Comparison of ENCODE assay signal across 1 cellular context in the genomic region with DNA sequence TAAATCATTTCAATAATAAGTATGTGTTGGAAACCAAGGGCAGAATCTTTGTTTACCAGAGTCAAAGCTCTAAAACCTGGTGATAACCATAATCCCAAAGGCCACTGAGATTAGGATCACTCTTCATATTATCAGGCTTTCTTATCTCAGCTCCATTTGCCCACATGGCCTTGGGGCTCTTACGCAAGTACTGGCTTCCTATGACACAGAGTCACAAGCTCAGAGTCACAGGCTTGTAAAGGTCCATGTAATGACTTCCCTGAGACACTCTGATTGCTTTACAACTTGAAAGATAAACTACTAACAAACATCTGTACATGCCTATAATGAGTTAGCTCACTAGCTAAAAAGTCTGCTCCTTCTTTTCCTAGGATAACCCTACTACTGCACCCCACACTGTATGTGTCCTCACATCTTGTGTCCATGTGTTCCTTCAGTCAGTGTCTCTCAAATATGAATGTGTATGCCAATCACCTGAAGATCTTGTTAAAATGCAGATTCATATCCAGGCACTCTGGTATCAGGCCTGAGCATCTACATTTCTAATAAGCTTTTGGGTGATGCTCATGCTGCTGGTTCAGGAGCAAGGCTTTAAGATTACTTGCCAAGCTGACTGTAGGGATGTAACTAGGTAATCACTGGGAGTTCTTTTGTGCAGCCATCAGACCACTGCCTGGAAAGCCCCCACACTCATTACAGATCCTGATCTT.
A peak's percentile ranks its signal among the peaks of the same experiment; 100 is the strongest.
TF ChIP-seq lines count a peak whose summit lies in the region.

No MANE protein-coding gene starts in this region.

TF ChIP-seq in HEK293, 187 proteins besides CTCF, POLR2A, EP300 and RAD21 (continues in another document):
- TF ChIP-seq, protein P1, sequence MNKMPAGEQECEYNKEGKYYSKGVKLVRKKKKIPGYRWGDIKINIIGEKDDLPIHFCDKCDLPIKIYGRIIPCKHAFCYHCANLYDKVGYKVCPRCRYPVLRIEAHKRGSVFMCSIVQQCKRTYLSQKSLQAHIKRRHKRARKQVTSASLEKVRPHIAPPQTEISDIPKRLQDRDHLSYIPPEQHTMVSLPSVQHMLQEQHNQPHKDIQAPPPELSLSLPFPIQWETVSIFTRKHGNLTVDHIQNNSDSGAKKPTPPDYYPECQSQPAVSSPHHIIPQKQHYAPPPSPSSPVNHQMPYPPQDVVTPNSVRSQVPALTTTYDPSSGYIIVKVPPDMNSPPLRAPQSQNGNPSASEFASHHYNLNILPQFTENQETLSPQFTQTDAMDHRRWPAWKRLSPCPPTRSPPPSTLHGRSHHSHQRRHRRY (tag by site-specific recombination; IDR thresholded peaks at IDR 0.05) = no peak
- no peak for TF ChIP-seq ZNF76 (tag by site-specific recombination; IDR thresholded peaks at IDR 0.05; ENCODE audit: borderline replicate concordance, low read depth)
- no peak for TF ChIP-seq ZNF621 (tag by site-specific recombination; IDR thresholded peaks at IDR 0.05)
- TF ChIP-seq KLF7 (tag by site-specific recombination; IDR thresholded peaks at IDR 0.05; ENCODE audit: borderline replicate concordance) = no peak
- no peak for TF ChIP-seq ZNF248 (tag by site-specific recombination; IDR thresholded peaks at IDR 0.05)
- no peak for TF ChIP-seq SP2 (tag by site-specific recombination; IDR thresholded peaks at IDR 0.05)
- no peak; the same call in 1 of the 2 replicates for TF ChIP-seq ZNF335 (tag by site-specific recombination; conservative IDR thresholded peaks at IDR 0.05)
- no peak for TF ChIP-seq ZNF777 (tag by site-specific recombination; IDR thresholded peaks at IDR 0.05; ENCODE audit: borderline replicate concordance)
- TF ChIP-seq ZNF768 (tag by site-specific recombination; IDR thresholded peaks at IDR 0.05) = no peak
- no peak for TF ChIP-seq ZNF776 (tag by site-specific recombination; IDR thresholded peaks at IDR 0.05; ENCODE audit: borderline replicate concordance)
- no peak for TF ChIP-seq ZNF157 (tag by site-specific recombination; IDR thresholded peaks at IDR 0.05)
- TF ChIP-seq KLF16 (tag by site-specific recombination; IDR thresholded peaks at IDR 0.05) = no peak
- TF ChIP-seq ZNF175 (tag by site-specific recombination; IDR thresholded peaks at IDR 0.05) = no peak
- no peak for TF ChIP-seq ZNF624 (tag by site-specific recombination; IDR thresholded peaks at IDR 0.05)
- TF ChIP-seq MEIS1 (CRISPR knock-in tag; IDR thresholded peaks at IDR 0.05; ENCODE audit: borderline replicate concordance) = no peak
- TF ChIP-seq, protein P2, sequence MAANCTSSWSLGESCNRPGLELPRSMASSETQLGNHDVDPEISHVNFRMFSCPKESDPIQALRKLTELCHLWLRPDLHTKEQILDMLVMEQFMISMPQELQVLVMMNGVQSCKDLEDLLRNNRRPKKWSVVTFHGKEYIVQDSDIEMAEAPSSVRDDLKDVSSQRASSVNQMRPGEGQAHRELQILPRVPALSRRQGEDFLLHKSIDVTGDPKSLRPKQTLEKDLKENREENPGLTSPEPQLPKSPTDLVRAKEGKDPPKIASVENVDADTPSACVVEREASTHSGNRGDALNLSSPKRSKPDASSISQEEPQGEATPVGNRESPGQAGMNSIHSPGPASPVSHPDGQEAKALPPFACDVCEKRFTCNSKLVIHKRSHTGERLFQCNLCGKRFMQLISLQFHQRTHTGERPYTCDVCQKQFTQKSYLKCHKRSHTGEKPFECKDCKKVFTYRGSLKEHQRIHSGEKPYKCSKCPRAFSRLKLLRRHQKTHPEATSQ (tag by site-specific recombination; IDR thresholded peaks at IDR 0.05) = no peak
- TF ChIP-seq, protein P3, sequence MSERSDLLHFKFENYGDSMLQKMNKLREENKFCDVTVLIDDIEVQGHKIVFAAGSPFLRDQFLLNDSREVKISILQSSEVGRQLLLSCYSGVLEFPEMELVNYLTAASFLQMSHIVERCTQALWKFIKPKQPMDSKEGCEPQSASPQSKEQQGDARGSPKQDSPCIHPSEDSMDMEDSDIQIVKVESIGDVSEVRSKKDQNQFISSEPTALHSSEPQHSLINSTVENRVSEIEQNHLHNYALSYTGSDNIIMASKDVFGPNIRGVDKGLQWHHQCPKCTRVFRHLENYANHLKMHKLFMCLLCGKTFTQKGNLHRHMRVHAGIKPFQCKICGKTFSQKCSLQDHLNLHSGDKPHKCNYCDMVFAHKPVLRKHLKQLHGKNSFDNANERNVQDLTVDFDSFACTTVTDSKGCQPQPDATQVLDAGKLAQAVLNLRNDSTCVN (tag by site-specific recombination; optimal IDR thresholded peaks at IDR 0.05) = no peak
- no peak for TF ChIP-seq ZNF221 (tag by site-specific recombination; IDR thresholded peaks at IDR 0.05; ENCODE audit: borderline replicate concordance)
- peak; percentile 80; the same call in 1 of the 2 replicates for TF ChIP-seq MYNN (tag by site-specific recombination; IDR thresholded peaks at IDR 0.05; ENCODE audit: borderline replicate concordance)
- TF ChIP-seq ZNF2 (tag by site-specific recombination; IDR thresholded peaks at IDR 0.05) = no peak
- TF ChIP-seq, protein P4, sequence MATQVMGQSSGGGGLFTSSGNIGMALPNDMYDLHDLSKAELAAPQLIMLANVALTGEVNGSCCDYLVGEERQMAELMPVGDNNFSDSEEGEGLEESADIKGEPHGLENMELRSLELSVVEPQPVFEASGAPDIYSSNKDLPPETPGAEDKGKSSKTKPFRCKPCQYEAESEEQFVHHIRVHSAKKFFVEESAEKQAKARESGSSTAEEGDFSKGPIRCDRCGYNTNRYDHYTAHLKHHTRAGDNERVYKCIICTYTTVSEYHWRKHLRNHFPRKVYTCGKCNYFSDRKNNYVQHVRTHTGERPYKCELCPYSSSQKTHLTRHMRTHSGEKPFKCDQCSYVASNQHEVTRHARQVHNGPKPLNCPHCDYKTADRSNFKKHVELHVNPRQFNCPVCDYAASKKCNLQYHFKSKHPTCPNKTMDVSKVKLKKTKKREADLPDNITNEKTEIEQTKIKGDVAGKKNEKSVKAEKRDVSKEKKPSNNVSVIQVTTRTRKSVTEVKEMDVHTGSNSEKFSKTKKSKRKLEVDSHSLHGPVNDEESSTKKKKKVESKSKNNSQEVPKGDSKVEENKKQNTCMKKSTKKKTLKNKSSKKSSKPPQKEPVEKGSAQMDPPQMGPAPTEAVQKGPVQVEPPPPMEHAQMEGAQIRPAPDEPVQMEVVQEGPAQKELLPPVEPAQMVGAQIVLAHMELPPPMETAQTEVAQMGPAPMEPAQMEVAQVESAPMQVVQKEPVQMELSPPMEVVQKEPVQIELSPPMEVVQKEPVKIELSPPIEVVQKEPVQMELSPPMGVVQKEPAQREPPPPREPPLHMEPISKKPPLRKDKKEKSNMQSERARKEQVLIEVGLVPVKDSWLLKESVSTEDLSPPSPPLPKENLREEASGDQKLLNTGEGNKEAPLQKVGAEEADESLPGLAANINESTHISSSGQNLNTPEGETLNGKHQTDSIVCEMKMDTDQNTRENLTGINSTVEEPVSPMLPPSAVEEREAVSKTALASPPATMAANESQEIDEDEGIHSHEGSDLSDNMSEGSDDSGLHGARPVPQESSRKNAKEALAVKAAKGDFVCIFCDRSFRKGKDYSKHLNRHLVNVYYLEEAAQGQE (tag by site-specific recombination; IDR thresholded peaks at IDR 0.05) = no peak
- no peak for TF ChIP-seq SALL2 (tag by site-specific recombination; IDR thresholded peaks at IDR 0.05; ENCODE audit: borderline replicate concordance)
- TF ChIP-seq, protein P5, sequence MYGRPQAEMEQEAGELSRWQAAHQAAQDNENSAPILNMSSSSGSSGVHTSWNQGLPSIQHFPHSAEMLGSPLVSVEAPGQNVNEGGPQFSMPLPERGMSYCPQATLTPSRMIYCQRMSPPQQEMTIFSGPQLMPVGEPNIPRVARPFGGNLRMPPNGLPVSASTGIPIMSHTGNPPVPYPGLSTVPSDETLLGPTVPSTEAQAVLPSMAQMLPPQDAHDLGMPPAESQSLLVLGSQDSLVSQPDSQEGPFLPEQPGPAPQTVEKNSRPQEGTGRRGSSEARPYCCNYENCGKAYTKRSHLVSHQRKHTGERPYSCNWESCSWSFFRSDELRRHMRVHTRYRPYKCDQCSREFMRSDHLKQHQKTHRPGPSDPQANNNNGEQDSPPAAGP (tag by site-specific recombination; IDR thresholded peaks at IDR 0.05) = no peak
- no peak for TF ChIP-seq ZNF140 (tag by site-specific recombination; IDR thresholded peaks at IDR 0.05)
- 0 out of 2 replicates have a peak, but pooled peaks have one; percentile 18 for TF ChIP-seq ZNF324 (tag by site-specific recombination; IDR thresholded peaks at IDR 0.05)
- no peak for TF ChIP-seq ZNF791 (tag by site-specific recombination; IDR thresholded peaks at IDR 0.05)
- TF ChIP-seq KLF10 (tag by site-specific recombination; IDR thresholded peaks at IDR 0.05) = peak; percentile 73
- TF ChIP-seq, protein P6, sequence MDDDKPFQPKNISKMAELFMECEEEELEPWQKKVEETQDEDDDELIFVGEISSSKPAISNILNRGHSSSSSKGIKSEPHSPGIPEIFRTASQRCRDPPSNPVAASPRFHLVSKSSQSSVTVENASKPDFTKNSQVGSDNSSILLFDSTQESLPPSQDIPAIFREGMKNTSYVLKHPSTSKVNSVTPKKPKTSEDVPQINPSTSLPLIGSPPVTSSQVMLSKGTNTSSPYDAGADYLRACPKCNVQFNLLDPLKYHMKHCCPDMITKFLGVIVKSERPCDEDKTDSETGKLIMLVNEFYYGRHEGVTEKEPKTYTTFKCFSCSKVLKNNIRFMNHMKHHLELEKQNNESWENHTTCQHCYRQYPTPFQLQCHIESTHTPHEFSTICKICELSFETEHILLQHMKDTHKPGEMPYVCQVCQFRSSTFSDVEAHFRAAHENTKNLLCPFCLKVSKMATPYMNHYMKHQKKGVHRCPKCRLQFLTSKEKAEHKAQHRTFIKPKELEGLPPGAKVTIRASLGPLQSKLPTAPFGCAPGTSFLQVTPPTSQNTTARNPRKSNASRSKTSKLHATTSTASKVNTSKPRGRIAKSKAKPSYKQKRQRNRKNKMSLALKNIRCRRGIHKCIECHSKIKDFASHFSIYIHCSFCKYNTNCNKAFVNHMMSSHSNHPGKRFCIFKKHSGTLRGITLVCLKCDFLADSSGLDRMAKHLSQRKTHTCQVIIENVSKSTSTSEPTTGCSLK (tag by site-specific recombination; IDR thresholded peaks at IDR 0.05) = no peak
- TF ChIP-seq, protein P7, sequence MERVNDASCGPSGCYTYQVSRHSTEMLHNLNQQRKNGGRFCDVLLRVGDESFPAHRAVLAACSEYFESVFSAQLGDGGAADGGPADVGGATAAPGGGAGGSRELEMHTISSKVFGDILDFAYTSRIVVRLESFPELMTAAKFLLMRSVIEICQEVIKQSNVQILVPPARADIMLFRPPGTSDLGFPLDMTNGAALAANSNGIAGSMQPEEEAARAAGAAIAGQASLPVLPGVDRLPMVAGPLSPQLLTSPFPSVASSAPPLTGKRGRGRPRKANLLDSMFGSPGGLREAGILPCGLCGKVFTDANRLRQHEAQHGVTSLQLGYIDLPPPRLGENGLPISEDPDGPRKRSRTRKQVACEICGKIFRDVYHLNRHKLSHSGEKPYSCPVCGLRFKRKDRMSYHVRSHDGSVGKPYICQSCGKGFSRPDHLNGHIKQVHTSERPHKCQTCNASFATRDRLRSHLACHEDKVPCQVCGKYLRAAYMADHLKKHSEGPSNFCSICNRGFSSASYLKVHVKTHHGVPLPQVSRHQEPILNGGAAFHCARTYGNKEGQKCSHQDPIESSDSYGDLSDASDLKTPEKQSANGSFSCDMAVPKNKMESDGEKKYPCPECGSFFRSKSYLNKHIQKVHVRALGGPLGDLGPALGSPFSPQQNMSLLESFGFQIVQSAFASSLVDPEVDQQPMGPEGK (tag by site-specific recombination; IDR thresholded peaks at IDR 0.05) = peak; percentile 15; the same call in 1 of the 2 replicates
- TF ChIP-seq ZNF623 (tag by site-specific recombination; IDR thresholded peaks at IDR 0.05) = no peak
- no peak for TF ChIP-seq ZNF555 (tag by site-specific recombination; conservative IDR thresholded peaks at IDR 0.05)
- TF ChIP-seq ZNF549 (tag by site-specific recombination; IDR thresholded peaks at IDR 0.05) = no peak
- 0 out of 2 replicates have a peak, but pooled peaks have one; percentile 5 for TF ChIP-seq ZNF19 (tag by site-specific recombination; IDR thresholded peaks at IDR 0.05; ENCODE audit: low read depth)
- no peak for TF ChIP-seq ZBTB20 (tag by site-specific recombination; IDR thresholded peaks at IDR 0.05)
- TF ChIP-seq ZNF670 (tag by site-specific recombination; IDR thresholded peaks at IDR 0.05; ENCODE audit: low read depth) = no peak
- no peak for TF ChIP-seq GLIS1 (tag by site-specific recombination; IDR thresholded peaks at IDR 0.05)
- TF ChIP-seq ZNF664 (tag by site-specific recombination; IDR thresholded peaks at IDR 0.05) = no peak
- TF ChIP-seq KLF9 (tag by site-specific recombination; IDR thresholded peaks at IDR 0.05; ENCODE audit: low read depth) = no peak
- no peak for TF ChIP-seq ZNF48 (tag by site-specific recombination; IDR thresholded peaks at IDR 0.05)
- TF ChIP-seq, protein P8, sequence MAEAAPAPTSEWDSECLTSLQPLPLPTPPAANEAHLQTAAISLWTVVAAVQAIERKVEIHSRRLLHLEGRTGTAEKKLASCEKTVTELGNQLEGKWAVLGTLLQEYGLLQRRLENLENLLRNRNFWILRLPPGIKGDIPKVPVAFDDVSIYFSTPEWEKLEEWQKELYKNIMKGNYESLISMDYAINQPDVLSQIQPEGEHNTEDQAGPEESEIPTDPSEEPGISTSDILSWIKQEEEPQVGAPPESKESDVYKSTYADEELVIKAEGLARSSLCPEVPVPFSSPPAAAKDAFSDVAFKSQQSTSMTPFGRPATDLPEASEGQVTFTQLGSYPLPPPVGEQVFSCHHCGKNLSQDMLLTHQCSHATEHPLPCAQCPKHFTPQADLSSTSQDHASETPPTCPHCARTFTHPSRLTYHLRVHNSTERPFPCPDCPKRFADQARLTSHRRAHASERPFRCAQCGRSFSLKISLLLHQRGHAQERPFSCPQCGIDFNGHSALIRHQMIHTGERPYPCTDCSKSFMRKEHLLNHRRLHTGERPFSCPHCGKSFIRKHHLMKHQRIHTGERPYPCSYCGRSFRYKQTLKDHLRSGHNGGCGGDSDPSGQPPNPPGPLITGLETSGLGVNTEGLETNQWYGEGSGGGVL (tag by site-specific recombination; IDR thresholded peaks at IDR 0.05) = peak; percentile 44
- TF ChIP-seq, protein P9, sequence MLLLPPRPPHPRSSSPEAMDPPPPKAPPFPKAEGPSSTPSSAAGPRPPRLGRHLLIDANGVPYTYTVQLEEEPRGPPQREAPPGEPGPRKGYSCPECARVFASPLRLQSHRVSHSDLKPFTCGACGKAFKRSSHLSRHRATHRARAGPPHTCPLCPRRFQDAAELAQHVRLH (tag by site-specific recombination; IDR thresholded peaks at IDR 0.05) = no peak; the same call in 1 of the 2 replicates
- TF ChIP-seq ZNF23 (tag by site-specific recombination; IDR thresholded peaks at IDR 0.05; ENCODE audit: borderline replicate concordance) = no peak
- no peak for TF ChIP-seq ZNF239 (tag by site-specific recombination; IDR thresholded peaks at IDR 0.05)
- TF ChIP-seq ZNF404 (tag by site-specific recombination; IDR thresholded peaks at IDR 0.05) = no peak
- TF ChIP-seq SCRT2 (tag by site-specific recombination; IDR thresholded peaks at IDR 0.05) = peak; percentile 53
- no peak for TF ChIP-seq ZNF10 (tag by site-specific recombination; IDR thresholded peaks at IDR 0.05)
- TF ChIP-seq, protein P10, sequence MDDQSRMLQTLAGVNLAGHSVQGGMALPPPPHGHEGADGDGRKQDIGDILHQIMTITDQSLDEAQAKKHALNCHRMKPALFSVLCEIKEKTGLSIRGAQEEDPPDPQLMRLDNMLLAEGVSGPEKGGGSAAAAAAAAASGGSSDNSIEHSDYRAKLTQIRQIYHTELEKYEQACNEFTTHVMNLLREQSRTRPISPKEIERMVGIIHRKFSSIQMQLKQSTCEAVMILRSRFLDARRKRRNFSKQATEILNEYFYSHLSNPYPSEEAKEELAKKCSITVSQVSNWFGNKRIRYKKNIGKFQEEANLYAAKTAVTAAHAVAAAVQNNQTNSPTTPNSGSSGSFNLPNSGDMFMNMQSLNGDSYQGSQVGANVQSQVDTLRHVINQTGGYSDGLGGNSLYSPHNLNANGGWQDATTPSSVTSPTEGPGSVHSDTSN (CRISPR knock-in tag; IDR thresholded peaks at IDR 0.05) = no peak
- TF ChIP-seq ZNF510 (tag by site-specific recombination; IDR thresholded peaks at IDR 0.05; ENCODE audit: insufficient replicate concordance) = no peak
